17 cellular contexts compared by ENCODE assay signal in the genomic region with DNA sequence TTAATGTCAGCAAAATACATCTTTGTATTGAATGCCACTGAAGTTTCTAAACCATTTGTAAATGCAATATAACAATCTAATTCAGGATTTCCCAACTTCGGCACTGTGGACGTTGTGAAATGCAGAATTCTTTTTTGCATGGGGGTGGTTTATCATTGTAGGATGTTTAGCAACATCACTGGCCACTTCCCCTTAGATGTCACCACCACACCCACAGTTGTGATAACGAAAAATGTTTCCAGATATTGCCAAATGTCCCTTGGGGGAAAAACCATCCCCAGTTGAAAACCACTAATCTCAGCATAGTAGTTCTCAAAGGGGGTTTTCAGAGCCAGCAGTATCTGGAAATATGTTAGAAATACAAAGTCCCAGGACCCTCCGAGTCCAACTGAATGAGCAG.
A peak's percentile ranks its signal among the peaks of the same experiment; 100 is the strongest.
DNase-seq lines count a peak whose midpoint lies in the region; ATAC-seq and TF ChIP-seq lines count a peak whose summit lies in the region.
"Had no signal": no experiment of that assay in that cellular context is flagged by ENCODE, and none has a peak within 500 bp of the region (broad histone marks: within the 10 kb centered on the region; RNA-seq: fewer than 3 reads in every experiment).

No MANE protein-coding gene starts in this region.

- no peaks in the 10 kb centered on the region for H3K4me1 Mint-ChIP-seq in natural killer cell treated with Interleukin-12 subunit alpha and Interleukin-12 subunit beta and Interleukin-15 and Interleukin-18, amount 100 ng/mL, for 72 hours (ENCODE audit: low read depth in 2 of 2)
- H3K4me1 Mint-ChIP-seq: activated naive CD8-positive, alpha-beta T cell treated with anti-CD3 and anti-CD28 coated beads for 36 hours; GM23338 had no signal

- peaks cover 25 to 38% of the 10 kb centered on the region in 2 experiments for H3K4me1 ChIP-seq in neutrophil (ENCODE audit: control insufficient read depth in 1 of 2, insufficient read depth in 1 of 2, low read depth in 1 of 2, low read length in 1 of 2)
- H3K4me1 ChIP-seq: prostate gland had no signal

- H3K9me3 Mint-ChIP-seq in natural killer cell treated with Interleukin-12 subunit alpha and Interleukin-12 subunit beta and Interleukin-15 and Interleukin-18, amount 100 ng/mL, for 72 hours = peaks cover 14% of the 10 kb centered on the region
- H3K9me3 Mint-ChIP-seq: activated naive CD8-positive, alpha-beta T cell treated with anti-CD3 and anti-CD28 coated beads for 36 hours; GM23338 had no signal

- DNase-seq in AML-193 (lab: John Stamatoyannopoulos, UW) (peak; percentile 88 to 91), Kasumi-1 (lab: John Stamatoyannopoulos, UW) (peak; percentile 70 to 75), amniotic epithelial cell (ENCODE audit: low read depth) (peak; percentile 90), glomerular visceral epithelial cell (ENCODE audit: extremely low spot score) (no peak)
- no peak for DNase-seq in central memory CD4-positive, alpha-beta T cell
- DNase-seq in natural killer cell treated with Interleukin-12 subunit alpha and Interleukin-12 subunit beta and Interleukin-15 and Interleukin-18, amount 100 ng/mL, for 72 hours (ENCODE audit: low spot score) = no peak
- DNase-seq: activated CD8-positive, alpha-beta memory T cell treated with anti-CD3 and anti-CD28 coated beads, Interleukin-2, amount 50 U/mL, for 4 hours; activated naive CD8-positive, alpha-beta T cell treated with anti-CD3 and anti-CD28 coated beads for 36 hours; C1 segment of cervical spinal cord; NCI-H2107; NCI-H82; stimulated activated CD4-positive, alpha-beta T cell treated with anti-CD3 and anti-CD28 coated beads, Interleukin-2, amount 100 ng/mL, for 24 hours; upper lobe of left lung had no signal

- H3K36me3 ChIP-seq in neutrophil = no peaks in the 10 kb centered on the region
- H3K36me3 ChIP-seq: prostate gland, upper lobe of left lung had no signal

- no peak overlapping the region for H3K4me3 Mint-ChIP-seq in natural killer cell treated with Interleukin-12 subunit alpha and Interleukin-12 subunit beta and Interleukin-15 and Interleukin-18, amount 100 ng/mL, for 72 hours
- H3K4me3 Mint-ChIP-seq: activated naive CD8-positive, alpha-beta T cell treated with anti-CD3 and anti-CD28 coated beads for 36 hours; GM23338 had no signal

- no peaks in the 10 kb centered on the region for H3K27me3 ChIP-seq in neutrophil
- H3K27me3 ChIP-seq: upper lobe of left lung had no signal

- H3K4me3 ChIP-seq in neutrophil (ENCODE audit: low read depth in 1 of 2, low read length in 1 of 2) = peak overlapping the region in 1 of 2 experiments; percentile 6
- H3K4me3 ChIP-seq: GM23338, prostate gland, upper lobe of left lung had no signal

- no peaks in the 10 kb centered on the region for H3K27me3 Mint-ChIP-seq in natural killer cell treated with Interleukin-12 subunit alpha and Interleukin-12 subunit beta and Interleukin-15 and Interleukin-18, amount 100 ng/mL, for 72 hours
- H3K27me3 Mint-ChIP-seq: activated naive CD8-positive, alpha-beta T cell treated with anti-CD3 and anti-CD28 coated beads for 36 hours had no signal

- no peak overlapping the region for H3K27ac Mint-ChIP-seq in natural killer cell treated with Interleukin-12 subunit alpha and Interleukin-12 subunit beta and Interleukin-15 and Interleukin-18, amount 100 ng/mL, for 72 hours
- H3K27ac Mint-ChIP-seq: activated naive CD8-positive, alpha-beta T cell treated with anti-CD3 and anti-CD28 coated beads for 36 hours; GM23338 had no signal

- no peaks in the 10 kb centered on the region for H3K9me3 ChIP-seq in neutrophil
- H3K9me3 ChIP-seq: prostate gland, upper lobe of left lung had no signal

- TF ChIP-seq CTCF in neutrophil (IDR thresholded peaks at IDR 0.05) = no peak

- no peak for ATAC-seq in natural killer cell treated with Interleukin-12 subunit alpha and Interleukin-12 subunit beta and Interleukin-15 and Interleukin-18, amount 100 ng/mL, for 72 hours
- no peak for ATAC-seq in HG02938 (IDR thresholded peaks at IDR 0.05; ENCODE audit: unreplicated experiment)
- ATAC-seq: GM23338 had no signal

- H3K27ac ChIP-seq in neutrophil = peak overlapping the region; percentile 86
- H3K27ac ChIP-seq: prostate gland had no signal

- peaks cover 6% of the 10 kb centered on the region for H3K36me3 Mint-ChIP-seq in natural killer cell treated with Interleukin-12 subunit alpha and Interleukin-12 subunit beta and Interleukin-15 and Interleukin-18, amount 100 ng/mL, for 72 hours
- H3K36me3 Mint-ChIP-seq: activated naive CD8-positive, alpha-beta T cell treated with anti-CD3 and anti-CD28 coated beads for 36 hours had no signal

Comparison
In these comparisons a context has a peak if more than half of its experiments do, and no peak if none do; other contexts are left out.
1. DNase-seq: peak in AML-193 (2 of 2), Kasumi-1 (2 of 2) and amniotic epithelial cell (single experiment); none in central memory CD4-positive, alpha-beta T cell (single experiment), glomerular visceral epithelial cell (single experiment) and natural killer cell treated with Interleukin-12 subunit alpha and Interleukin-12 subunit beta and Interleukin-15 and Interleukin-18, amount 100 ng/mL, for 72 hours (single experiment).